33 cellular contexts compared by ENCODE assay signal in genomic region chr4:6442555-6442954, GRCh38. TPM values are rescaled to one million over a fixed set of nuclear protein-coding genes. Genes with fewer than 3 reads are reported as not detected.
"Had no signal": no experiment of that assay in that cellular context is flagged by ENCODE, and none has a peak within 500 bp of the region (broad histone marks: within the 10 kb centered on the region; RNA-seq: fewer than 3 reads in every experiment).

No MANE protein-coding gene starts in this region.

- H3K9me3 ChIP-seq: colonic mucosa, esophagus squamous epithelium, gastroesophageal sphincter, heart right ventricle had no signal

- H3K9me3 Mint-ChIP-seq: activated B cell treated with CpG ODN at 0.5 μM for 24 hours; activated CD8-positive, alpha-beta T cell treated with anti-CD3 and anti-CD28 coated beads for 36 hours; activated T-helper 1 cell treated with anti-CD3 and anti-CD28 coated beads, Interleukin-12 subunit alpha, Interleukin-12 subunit beta, Interleukin-2, Interleukin-4 antibody, amounts not matched to agents 30 ng/mL and 10 ng/mL and 1 ng/mL, durations not matched to agents 14 hours and 24 hours and 36 hours; activated T-helper 2 cell treated with anti-CD3 and anti-CD28 coated beads, Interferon-gamma antibody, Interleukin-2, Interleukin-4, amounts not matched to agents 10 μg/mL and 5 μg/mL and 100 μg/mL, durations not matched to agents 14 hours and 24 hours and 36 hours; T-helper 2 cell treated with Interferon-gamma antibody and Interleukin-4, amounts not matched to agents 5 μg/mL and 100 μg/mL, for 36 hours had no signal

- H3K36me3 ChIP-seq: brain microvascular endothelial cell, colonic mucosa, esophagus squamous epithelium, gastroesophageal sphincter, heart right ventricle, WERI-Rb-1 had no signal

- ATAC-seq: activated CD4-positive, CD25-positive, alpha-beta regulatory T cell treated with anti-CD3 and anti-CD28 coated beads, Interleukin-2, amount 50 U/mL, for 24 hours; activated CD8-positive, alpha-beta T cell treated with anti-CD3 and anti-CD28 coated beads for 36 hours; gastroesophageal sphincter; heart right ventricle; T-helper 17 cell had no signal

- H3K4me3 ChIP-seq: colonic mucosa, esophagus squamous epithelium, gastroesophageal sphincter, heart right ventricle had no signal

- DNase-seq: activated B cell treated with CpG ODN at 0.5 μM for 24 hours; activated CD4-positive, alpha-beta T cell treated with anti-CD3 and anti-CD28 coated beads for 48 hours; activated CD4-positive, alpha-beta T cell treated with anti-CD3 and anti-CD28 coated beads, Interleukin-2, amount 50 U/mL, for 1 hour; activated CD4-positive, alpha-beta T cell treated with anti-CD3 and anti-CD28 coated beads, Interleukin-2, amount 50 U/mL, for 48 hours; activated CD8-positive, alpha-beta memory T cell treated with anti-CD3 and anti-CD28 coated beads for 24 hours; activated CD8-positive, alpha-beta T cell treated with anti-CD3 and anti-CD28 coated beads for 36 hours; activated gamma-delta T cell treated with Interleukin-2 at 50 U/mL for 16 hours; activated naive CD4-positive, alpha-beta T cell treated with anti-CD3 and anti-CD28 coated beads, Interleukin-2, amount 50 U/mL, for 16 hours; activated naive CD4-positive, alpha-beta T cell treated with Interleukin-2 at 50 U/mL for 16 hours; activated T-cell treated with anti-CD3 and anti-CD28 coated beads, Interleukin-2, amount 50 U/mL, for 48 hours; brain microvascular endothelial cell; central memory CD4-positive, alpha-beta T cell; cerebellar nuclear complex; colonic mucosa; effector CD8-positive, alpha-beta T cell; esophagus squamous epithelium; foreskin melanocyte; heart right ventricle; T-helper 1 cell; T-helper 17 cell; T1000; WERI-Rb-1 had no signal

- H3K27ac Mint-ChIP-seq: activated B cell treated with CpG ODN at 0.5 μM for 24 hours; activated CD8-positive, alpha-beta T cell treated with anti-CD3 and anti-CD28 coated beads for 36 hours; activated naive CD8-positive, alpha-beta T cell; activated T-helper 1 cell treated with anti-CD3 and anti-CD28 coated beads, Interleukin-12 subunit alpha, Interleukin-12 subunit beta, Interleukin-2, Interleukin-4 antibody, amounts not matched to agents 30 ng/mL and 10 ng/mL and 1 ng/mL, durations not matched to agents 14 hours and 24 hours and 36 hours; activated T-helper 2 cell treated with anti-CD3 and anti-CD28 coated beads, Interferon-gamma antibody, Interleukin-2, Interleukin-4, amounts not matched to agents 10 μg/mL and 5 μg/mL and 100 μg/mL, durations not matched to agents 14 hours and 24 hours and 36 hours; T-helper 17 cell; T-helper 2 cell treated with Interferon-gamma antibody and Interleukin-4, amounts not matched to agents 5 μg/mL and 100 μg/mL, for 36 hours had no signal

- FAIRE-seq: astrocyte, endometrium, endothelial cell of umbilical vein had no signal

- H3K27ac ChIP-seq: brain microvascular endothelial cell, colonic mucosa, epithelial cell of prostate, esophagus squamous epithelium, gastroesophageal sphincter, heart right ventricle, WERI-Rb-1 had no signal

- H3K4me3 Mint-ChIP-seq: activated B cell treated with CpG ODN at 0.5 μM for 24 hours; activated CD8-positive, alpha-beta T cell treated with anti-CD3 and anti-CD28 coated beads for 36 hours; activated naive CD8-positive, alpha-beta T cell; activated T-helper 1 cell treated with anti-CD3 and anti-CD28 coated beads, Interleukin-12 subunit alpha, Interleukin-12 subunit beta, Interleukin-2, Interleukin-4 antibody, amounts not matched to agents 30 ng/mL and 10 ng/mL and 1 ng/mL, durations not matched to agents 14 hours and 24 hours and 36 hours; T-helper 17 cell; T-helper 2 cell treated with Interferon-gamma antibody and Interleukin-4, amounts not matched to agents 5 μg/mL and 100 μg/mL, for 36 hours had no signal

- H3K4me1 Mint-ChIP-seq: activated B cell treated with CpG ODN at 0.5 μM for 24 hours had no signal

- H3K36me3 Mint-ChIP-seq: activated naive CD8-positive, alpha-beta T cell had no signal

- H3K4me1 ChIP-seq: colonic mucosa had no signal

- H3K27me3 ChIP-seq: colonic mucosa had no signal

RNA-seq across cellular contexts. Expression of gene PPP2R2C, which starts 29.9 kb away (rescaled TPM):
- total RNA-seq: activated B cell treated with CpG ODN at 0.5 μM for 24 hours; activated CD8-positive, alpha-beta T cell treated with anti-CD3 and anti-CD28 coated beads for 36 hours; activated T-helper 1 cell treated with anti-CD3 and anti-CD28 coated beads, Interleukin-12 subunit alpha, Interleukin-12 subunit beta, Interleukin-2, Interleukin-4 antibody, amounts not matched to agents 30 ng/mL and 10 ng/mL and 1 ng/mL, durations not matched to agents 14 hours and 24 hours and 36 hours; activated T-helper 2 cell treated with anti-CD3 and anti-CD28 coated beads, Interferon-gamma antibody, Interleukin-2, Interleukin-4, amounts not matched to agents 10 μg/mL and 5 μg/mL and 100 μg/mL, durations not matched to agents 14 hours and 24 hours and 36 hours; fibroblast of villous mesenchyme; T-helper 17 cell had no signal
